8 cellular contexts compared by ENCODE assay signal in the genomic region with DNA sequence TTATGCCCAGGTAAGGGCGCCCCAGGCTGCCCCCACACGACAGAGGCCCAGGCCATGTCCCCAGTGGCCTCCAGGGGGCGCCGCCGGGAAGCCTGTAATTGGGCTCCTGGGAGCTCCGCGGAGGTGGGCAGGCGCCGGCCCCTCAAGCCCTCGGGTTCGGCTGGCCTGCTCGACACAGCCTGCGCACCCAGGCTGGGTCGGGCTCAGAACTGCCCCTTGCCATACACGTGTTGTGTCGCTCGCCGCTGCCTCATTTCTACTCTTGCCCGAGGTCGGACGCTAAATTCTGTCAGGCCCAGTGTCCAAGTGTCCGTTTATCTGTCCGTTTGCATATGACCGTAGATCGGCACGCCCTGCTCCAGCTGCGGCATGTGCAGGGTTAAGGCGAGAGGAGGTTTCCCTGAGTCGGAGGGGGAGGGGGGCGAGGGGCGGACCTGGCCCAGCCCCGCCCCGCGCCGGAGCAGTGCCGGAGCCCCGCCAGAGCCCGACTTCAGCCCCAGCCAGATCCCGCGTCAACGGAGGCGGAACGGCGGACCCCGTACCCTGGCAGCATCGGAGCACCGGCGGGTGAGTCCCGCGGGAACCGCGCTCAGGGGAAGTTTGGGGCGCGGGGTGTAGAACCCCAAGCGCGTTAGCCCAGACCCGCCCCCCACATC. TPM values are rescaled to one million over a fixed set of nuclear protein-coding genes. Genes with fewer than 3 reads are reported as not detected.
DNase-seq lines count a peak whose midpoint lies in the region; ATAC-seq, FAIRE-seq and TF ChIP-seq lines count a peak whose summit lies in the region.

KLHDC8B (plus strand) TSS at position 480 of the 656 bp plus-strand sequence. CDS start 1,172 bp downstream, outside the sequence.

- POLR2A ChIA-PET in CD8-positive, alpha-beta memory T cell (lab: Charles Lee): interaction anchor here (1.0 to 2.9 kb wide), 5 partner anchors 77 to 278 kb away, joined by 3 to 11 read pairs (median 3); partner anchors contain the start of genes QRICH1 and USP4
- POLR2A ChIA-PET in activated B cell treated with CpG ODN at 0.5 μM for 24 hours (lab: Charles Lee): interaction anchor here (0.7 to 1.7 kb wide), 6 partner anchors 51 to 278 kb away, joined by 3 to 6 read pairs (median 5); partner anchors contain the start of genes QRICH1, USP19 and USP4

- peaks cover 15 to 25% (median 15%) of the 10 kb centered on the region in 3 donors for H3K4me1 Mint-ChIP-seq in CD8-positive, alpha-beta memory T cell
- H3K4me1 Mint-ChIP-seq in activated B cell treated with CpG ODN at 0.5 μM for 24 hours (peaks cover 12% of the 10 kb centered on the region), immature natural killer cell (peaks cover 15 to 21% of the 10 kb centered on the region in 2 donors)

- peaks cover 0 to 3% (median 0%) of the 10 kb centered on the region in 3 donors for H3K36me3 Mint-ChIP-seq in CD8-positive, alpha-beta memory T cell
- peaks cover 1% of the 10 kb centered on the region for H3K36me3 Mint-ChIP-seq in activated B cell treated with CpG ODN at 0.5 μM for 24 hours (ENCODE audit: low read depth)
- H3K36me3 Mint-ChIP-seq in immature natural killer cell: no peaks in the 10 kb centered on the region

- FAIRE-seq in bronchial epithelial cell (lab: Jason Lieb, UNC) (no peak), small intestine (lab: Jason Lieb, UNC) (no peak)

- H3K27ac ChIP-seq in CD8-positive, alpha-beta memory T cell (ENCODE audit: low read depth, low read length): peak within 1 kb of the TSS; percentile 58
- peak within 1 kb of the TSS in 1 of 2 donors; percentile 81 for H3K27ac ChIP-seq in small intestine (ENCODE audit: low read depth in 1 of 2, low read length in 1 of 2)

- H3K9me3 ChIP-seq in CD8-positive, alpha-beta memory T cell (ENCODE audit: low read length): no peaks in the 10 kb centered on the region
- no peaks in the 10 kb centered on the region for H3K9me3 ChIP-seq in small intestine (ENCODE audit: control insufficient read depth, low read depth)

- H3K4me3 Mint-ChIP-seq in CD8-positive, alpha-beta memory T cell: peak within 1 kb of the TSS; percentile 84 to 94 (median 87)
- H3K4me3 Mint-ChIP-seq in activated B cell treated with CpG ODN at 0.5 μM for 24 hours: peak within 1 kb of the TSS; percentile 87
- H3K4me3 Mint-ChIP-seq in immature natural killer cell: peak within 1 kb of the TSS; percentile 84 to 89 (median 88)

- H3K4me1 ChIP-seq in CD8-positive, alpha-beta memory T cell (ENCODE audit: insufficient read depth, low read length): peaks cover 28% of the 10 kb centered on the region
- peaks cover 0 to 6% of the 10 kb centered on the region in 2 donors for H3K4me1 ChIP-seq in small intestine (ENCODE audit: control insufficient read depth in 2 of 2, insufficient read depth in 1 of 2, low read depth in 1 of 2, low read length in 1 of 2)

- H3K27ac Mint-ChIP-seq in CD8-positive, alpha-beta memory T cell: peak within 1 kb of the TSS in 7 of 8 donors; percentile 3 to 92 (median 84)
- peak within 1 kb of the TSS; percentile 35 for H3K27ac Mint-ChIP-seq in activated B cell treated with CpG ODN at 0.5 μM for 24 hours
- H3K27ac Mint-ChIP-seq in immature natural killer cell: peak within 1 kb of the TSS in 4 of 6 donors; percentile 37 to 90 (median 52)

- peak within 1 kb of the TSS; percentile 68 for H3K4me3 ChIP-seq in CD8-positive, alpha-beta memory T cell (ENCODE audit: low read length)
- peak within 1 kb of the TSS; percentile 71 for H3K4me3 ChIP-seq in bronchial epithelial cell (ENCODE audit: low read depth, low read length)
- peak within 1 kb of the TSS; percentile 38 to 62 for H3K4me3 ChIP-seq in small intestine (ENCODE audit: low read depth in 1 of 2, low read length in 2 of 2)

- H3K9me3 Mint-ChIP-seq in CD8-positive, alpha-beta memory T cell: no peaks in the 10 kb centered on the region
- H3K9me3 Mint-ChIP-seq in activated B cell treated with CpG ODN at 0.5 μM for 24 hours (no peaks in the 10 kb centered on the region), immature natural killer cell (no peaks in the 10 kb centered on the region)

- H3K36me3 ChIP-seq in CD8-positive, alpha-beta memory T cell (ENCODE audit: insufficient read depth, low read length): no peaks in the 10 kb centered on the region
- H3K36me3 ChIP-seq in bronchial epithelial cell (ENCODE audit: control insufficient read depth, insufficient read depth, low read length): peaks cover 13% of the 10 kb centered on the region
- no peaks in the 10 kb centered on the region for H3K36me3 ChIP-seq in small intestine (ENCODE audit: control insufficient read depth in 2 of 2, insufficient read depth in 2 of 2, low read length in 2 of 2)

- peak; percentile 75 to 87 (median 79) for DNase-seq in CD8-positive, alpha-beta memory T cell
- DNase-seq in GOT3 (lab: John Stamatoyannopoulos, UW): peak; percentile 33
- peak; percentile 0 for DNase-seq in NCI-H1694 (lab: John Stamatoyannopoulos, UW)
- DNase-seq in activated B cell treated with CpG ODN at 0.5 μM for 24 hours: peak; percentile 76
- peak; percentile 49 for DNase-seq in bronchial epithelial cell (ENCODE audit: low read depth)
- DNase-seq in immature natural killer cell: peak; percentile 76 to 80 (median 79)
- DNase-seq in small intestine: peak; percentile 70

- 1 to 3% (median 1%) methylated on average over 47 to 57 of the region's 57 CpGs for WGBS in small intestine, 3 donors

- peak; percentile 79 for TF ChIP-seq CTCF in activated B cell treated with CpG ODN at 0.5 μM for 24 hours (IDR thresholded peaks at IDR 0.05)
- TF ChIP-seq CTCF in bronchial epithelial cell (IDR thresholded peaks at IDR 0.05; ENCODE audit: insufficient read depth, low read length, severe bottlenecking): peak; percentile 94

- H3K27me3 Mint-ChIP-seq in CD8-positive, alpha-beta memory T cell: peaks cover 0 to 5% of the 10 kb centered on the region in 2 donors
- peaks cover 2% of the 10 kb centered on the region for H3K27me3 Mint-ChIP-seq in activated B cell treated with CpG ODN at 0.5 μM for 24 hours
- H3K27me3 Mint-ChIP-seq in immature natural killer cell (ENCODE audit: low read depth in 3 of 3): peaks cover 0 to 2% (median 0%) of the 10 kb centered on the region in 3 donors

- intact Hi-C loops in activated B cell treated with CpG ODN at 0.5 μM for 24 hours (cut with micrococcal nuclease): loop anchor here (1.0 to 5.0 kb wide), 4 partner anchors 76 to 278 kb away; partner anchors contain the start of genes C3orf62 and QRICH1

- CTCF ChIA-PET in CD8-positive, alpha-beta memory T cell (lab: Charles Lee): interaction anchor here (0.6 to 3.2 kb wide), 22 partner anchors 9 to 298 kb away, joined by 3 to 26 read pairs (median 3); partner anchors contain the start of genes NDUFAF3, USP19 and USP4
- CTCF ChIA-PET in activated B cell treated with CpG ODN at 0.5 μM for 24 hours (lab: Charles Lee): interaction anchor here (0.6 to 2.4 kb wide), 7 partner anchors 8 to 1007 kb away, joined by 3 to 14 read pairs (median 4); partner anchors contain the start of gene USP4

- no peaks in the 10 kb centered on the region for H3K27me3 ChIP-seq in CD8-positive, alpha-beta memory T cell (ENCODE audit: insufficient read depth, low read length, poor library complexity, severe bottlenecking)
- H3K27me3 ChIP-seq in bronchial epithelial cell (ENCODE audit: control insufficient read depth, insufficient read depth, low read length) (no peaks in the 10 kb centered on the region), small intestine (ENCODE audit: control insufficient read depth in 2 of 2, insufficient read depth in 2 of 2, low read length in 2 of 2) (no peaks in the 10 kb centered on the region)

- ATAC-seq in activated B cell treated with CpG ODN at 0.5 μM for 24 hours (ENCODE audit: low read depth) (peak; percentile 81), HG03354 (IDR thresholded peaks at IDR 0.05; ENCODE audit: poor library complexity, severe bottlenecking, unreplicated experiment) (no peak)

RNA-seq across cellular contexts. Expression of gene KLHDC8B, which starts in this region (rescaled TPM):
- total RNA-seq in CD8-positive, alpha-beta memory T cell: 1 to 10 TPM; 3.5 to 4.1 TPM
- polyA plus RNA-seq in CD8-positive, alpha-beta memory T cell: 3.0 TPM
- total RNA-seq in activated B cell treated with CpG ODN at 0.5 μM for 24 hours (1.1 and 1.2 TPM in 2 replicates), bronchial epithelial cell (37.9 and 95.5 TPM in 2 replicates)
- polyA plus RNA-seq in immature natural killer cell (1 to 10 TPM; 1.6 to 3.1 (median 2.1) TPM), small intestine (10 to 100 TPM in 1 of 3 donors, 1 to 10 TPM in 2; 6.3 to 18.5 (median 9.2) TPM)

Comparison
In these comparisons a context has a peak if more than half of its experiments do, and no peak if none do; other contexts are left out.
1. DNase-seq: peak in every context shown above with its lines; median percentile 79 in CD8-positive, alpha-beta memory T cell; 79 in immature natural killer cell; 76 in activated B cell treated with CpG ODN at 0.5 μM for 24 hours; 70 in small intestine; 49 in bronchial epithelial cell; 33 in GOT3; 0 in NCI-H1694.